26 cellular contexts compared by ENCODE assay signal in the genomic region with DNA sequence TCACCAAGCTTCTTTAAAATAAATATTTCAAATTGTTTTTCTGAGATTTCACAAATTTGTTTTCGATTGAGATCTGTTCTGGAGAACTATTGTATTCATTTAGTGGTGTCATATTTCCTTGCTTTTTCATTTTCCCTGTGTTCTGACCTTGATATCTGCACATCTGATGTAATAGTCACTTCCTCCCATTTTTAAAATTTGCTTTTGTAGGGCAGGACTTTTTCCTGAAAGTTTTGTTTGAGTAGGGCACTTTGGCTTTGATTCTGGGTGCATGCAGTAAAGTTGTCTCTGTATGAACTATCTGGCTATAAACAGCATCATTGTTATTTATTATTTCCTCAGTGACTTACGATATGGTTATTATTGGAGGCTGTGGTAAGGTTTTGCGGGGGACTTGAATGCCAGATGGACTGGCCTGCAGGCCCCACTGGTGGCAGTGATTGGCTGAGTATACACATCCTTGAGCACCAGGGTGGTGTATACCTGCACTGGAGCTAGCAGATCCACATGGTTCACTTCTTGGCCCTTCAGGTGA.
"Had no signal": no experiment of that assay in that cellular context is flagged by ENCODE, and none has a peak within 500 bp of the region (broad histone marks: within the 10 kb centered on the region; RNA-seq: fewer than 3 reads in every experiment).

No MANE protein-coding gene starts in this region.

- ATAC-seq: gastrocnemius medialis; left cardiac atrium; left lung; natural killer cell; pancreas; sciatic nerve; stimulated activated effector memory CD8-positive, alpha-beta T cell treated with anti-CD3 and anti-CD28 coated beads, Interleukin-12 subunit alpha, Interleukin-12 subunit beta, amount 100 ng/mL, for 72 hours had no signal

- H3K4me3 Mint-ChIP-seq: natural killer cell; neural crest cell; stimulated activated effector memory CD8-positive, alpha-beta T cell treated with anti-CD3 and anti-CD28 coated beads, Interleukin-12 subunit alpha, Interleukin-12 subunit beta, amount 100 ng/mL, for 72 hours had no signal

- H3K4me1 Mint-ChIP-seq: natural killer cell; neural crest cell; stimulated activated effector memory CD8-positive, alpha-beta T cell treated with anti-CD3 and anti-CD28 coated beads, Interleukin-12 subunit alpha, Interleukin-12 subunit beta, amount 100 ng/mL, for 72 hours had no signal

- H3K36me3 Mint-ChIP-seq: natural killer cell; stimulated activated effector memory CD8-positive, alpha-beta T cell treated with anti-CD3 and anti-CD28 coated beads, Interleukin-12 subunit alpha, Interleukin-12 subunit beta, amount 100 ng/mL, for 72 hours had no signal

- H3K27ac Mint-ChIP-seq: natural killer cell; stimulated activated effector memory CD8-positive, alpha-beta T cell treated with anti-CD3 and anti-CD28 coated beads, Interleukin-12 subunit alpha, Interleukin-12 subunit beta, amount 100 ng/mL, for 72 hours had no signal

- FAIRE-seq: colon, islet of Langerhans, pancreas had no signal

- H3K4me2 ChIP-seq: smooth muscle cell had no signal

- H3K36me3 ChIP-seq: esophagus squamous epithelium, gastrocnemius medialis, heart right ventricle, left lung, neutrophil, pancreas, right atrium auricular region, stomach, thyroid gland, vagina had no signal

- H3K4me3 ChIP-seq: esophagus squamous epithelium, gastrocnemius medialis, heart right ventricle, left lung, pancreas, right atrium auricular region, smooth muscle cell, stomach, thyroid gland, vagina had no signal

- H3K9me3 ChIP-seq: gastrocnemius medialis, neutrophil, thyroid gland, vagina had no signal

- H3K27ac ChIP-seq: esophagus squamous epithelium, gastrocnemius medialis, heart right ventricle, left lung, neutrophil, pancreas, right atrium auricular region, stomach, thyroid gland, vagina had no signal

- H3K4me1 ChIP-seq: esophagus squamous epithelium, left lung, pancreas, right atrium auricular region, stomach, thyroid gland, vagina had no signal

- H3K27me3 ChIP-seq: esophagus squamous epithelium, gastrocnemius medialis, heart right ventricle, left lung, neutrophil, pancreas, right atrium auricular region, stomach, thyroid gland, vagina had no signal

- DNase-seq: effector memory CD4-positive, alpha-beta T cell; erythroblast; esophagus squamous epithelium; foreskin fibroblast; gastrocnemius medialis; heart right ventricle; hippocampal formation; left cardiac atrium; left lung; natural killer cell; pancreas; stimulated activated CD4-positive, alpha-beta T cell treated with anti-CD3 and anti-CD28 coated beads, Interleukin-2, amount 100 ng/mL, for 24 hours; stimulated activated CD4-positive, alpha-beta T cell treated with anti-CD3 and anti-CD28 coated beads, Interleukin-4, amount 100 ng/mL, for 24 hours; stimulated activated naive CD4-positive, alpha-beta T cell treated with Interleukin-2 at 50 U/mL for 16 hours; stomach; thyroid gland; trophoblast cell had no signal
